9 cellular contexts compared by ENCODE assay signal in the genomic region with DNA sequence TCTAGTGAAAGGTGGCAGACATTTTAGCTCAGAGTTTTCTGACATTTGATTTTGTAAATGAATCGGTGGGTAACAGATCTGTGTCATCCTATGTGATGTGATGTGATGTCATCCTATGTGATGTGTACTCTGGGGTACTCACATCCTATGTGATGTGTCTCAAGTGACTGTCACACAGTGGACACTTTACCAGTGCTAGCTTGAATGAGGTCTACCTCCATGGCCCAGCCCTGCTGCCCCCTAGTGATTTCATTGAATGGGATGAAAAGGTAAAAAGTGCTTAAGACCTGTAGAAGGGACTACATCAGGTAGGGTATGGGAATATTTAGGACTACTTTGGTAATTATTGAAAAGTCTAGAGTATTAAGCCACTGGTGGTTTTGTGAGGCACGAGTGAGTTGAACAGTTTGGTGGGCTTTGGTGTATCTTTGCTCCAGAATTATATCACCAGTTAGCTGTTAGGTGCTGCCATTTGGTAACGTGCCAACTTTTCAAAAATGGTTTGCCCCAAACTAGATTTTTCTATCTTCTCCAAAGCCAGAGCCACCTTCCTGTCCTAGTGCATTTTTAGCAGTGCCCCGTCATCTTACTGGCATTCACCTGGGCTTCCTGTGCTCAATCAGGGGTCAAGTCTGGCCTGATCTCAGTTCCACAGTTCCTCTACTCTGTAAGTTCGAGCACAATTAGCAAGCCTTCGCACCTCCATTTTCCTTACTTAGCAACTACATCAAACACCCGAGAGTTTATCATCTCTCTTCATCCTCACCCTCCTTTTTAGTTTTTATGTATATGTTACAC. TPM values are rescaled to one million over a fixed set of nuclear protein-coding genes. Genes with fewer than 3 reads are reported as not detected.
DNase-seq lines count a peak whose midpoint lies in the region; ATAC-seq and TF ChIP-seq lines count a peak whose summit lies in the region.
"Had no signal": no experiment of that assay in that cellular context is flagged by ENCODE, and none has a peak within 500 bp of the region (broad histone marks: within the 10 kb centered on the region; RNA-seq: fewer than 3 reads in every experiment).

No MANE protein-coding gene starts in this region.

- no peaks in the 10 kb centered on the region for H3K27me3 ChIP-seq in left lung

- ATAC-seq in activated B cell treated with CpG ODN at 0.5 μM for 24 hours (ENCODE audit: low read depth), result peak; percentile 60
- no peak for ATAC-seq in HG03039 (IDR thresholded peaks at IDR 0.05; ENCODE audit: unreplicated experiment)
- ATAC-seq in left lung, result no peak
- no peak for ATAC-seq in HG03175 (IDR thresholded peaks at IDR 0.05; ENCODE audit: unreplicated experiment)

- H3K9me3 Mint-ChIP-seq in activated B cell treated with CpG ODN at 0.5 μM for 24 hours, result no peaks in the 10 kb centered on the region

- no peaks in the 10 kb centered on the region for H3K9me3 ChIP-seq in left lung
- H3K9me3 ChIP-seq: HAP-1 had no signal

- TF ChIP-seq CTCF in AG09309 (IDR thresholded peaks at IDR 0.05; ENCODE audit: control insufficient read depth, insufficient read depth, low read depth, low read length, missing control alignments) (peak; percentile 26), GM12874 (IDR thresholded peaks at IDR 0.05; ENCODE audit: insufficient read depth, low read depth, low read length) (0 out of 2 replicates have a peak, but pooled peaks have one; percentile 25), activated B cell treated with CpG ODN at 0.5 μM for 24 hours (IDR thresholded peaks at IDR 0.05) (no peak), left lung (IDR thresholded peaks at IDR 0.05) (no peak)

- intact Hi-C loops in activated B cell treated with CpG ODN at 0.5 μM for 24 hours (cut with micrococcal nuclease), result loop anchor here (1.0 kb wide), 2 partner anchors 10 to 116 kb away; partner anchors contain the start of gene EIF4H
- intact Hi-C loops in left lung (cut with DNase I), result loop anchor here in 1 of 2 donors (10.0 kb wide), 1 partner anchor 319 kb away; the partner anchor contains the start of gene TMEM270

- H3K27me3 Mint-ChIP-seq in activated B cell treated with CpG ODN at 0.5 μM for 24 hours, result no peaks in the 10 kb centered on the region

- no peak overlapping the region for H3K27ac ChIP-seq in left lung

- no peak overlapping the region for H3K4me3 Mint-ChIP-seq in activated B cell treated with CpG ODN at 0.5 μM for 24 hours

- peaks cover 84% of the 10 kb centered on the region for H3K4me1 Mint-ChIP-seq in activated B cell treated with CpG ODN at 0.5 μM for 24 hours

- H3K36me3 ChIP-seq in left lung, result peaks cover 0 to 35% of the 10 kb centered on the region in 2 donors

- no peak for DNase-seq in AG09309 (ENCODE audit: low read depth)
- DNase-seq in activated B cell treated with CpG ODN at 0.5 μM for 24 hours, result no peak
- peak; percentile 27 for DNase-seq in germinal center (ENCODE audit: low spot score)
- no peak for DNase-seq in left lung
- no peak for DNase-seq in SHP77 (lab: John Stamatoyannopoulos, UW)

- H3K27ac Mint-ChIP-seq in activated B cell treated with CpG ODN at 0.5 μM for 24 hours, result peak overlapping the region; percentile 53

- POLR2A ChIA-PET in activated B cell treated with CpG ODN at 0.5 μM for 24 hours (lab: Charles Lee), result interaction anchor here (0.7 to 2.0 kb wide), 5 partner anchors 9 to 115 kb away, joined by 4 to 8 read pairs (median 5); partner anchors contain the start of gene LIMK1

- H3K4me3 ChIP-seq in AG09309 (ENCODE audit: control insufficient read depth, low read depth, low read length) (no peak overlapping the region), left lung (no peak overlapping the region)
- H3K4me3 ChIP-seq: HAP-1 had no signal

- CTCF ChIA-PET in activated B cell treated with CpG ODN at 0.5 μM for 24 hours (lab: Charles Lee), result interaction anchor here (0.6 to 2.6 kb wide), 9 partner anchors 9 to 217 kb away, joined by 3 to 21 read pairs (median 4); partner anchors contain the start of gene EIF4H

- H3K4me1 ChIP-seq in left lung, result peaks cover 44 to 94% of the 10 kb centered on the region in 2 donors

- H3K36me3 Mint-ChIP-seq in activated B cell treated with CpG ODN at 0.5 μM for 24 hours (ENCODE audit: low read depth), result peaks cover 68% of the 10 kb centered on the region

RNA-seq across cellular contexts. Expression of gene EIF4H, which starts 9.7 kb away (rescaled TPM):
- total RNA-seq in activated B cell treated with CpG ODN at 0.5 μM for 24 hours (263 and 280 TPM in 2 replicates), left lung (100 to 1,000 TPM; 203 to 259 TPM)

RNA-seq across cellular contexts. Expression of gene LAT2, which starts 26.0 kb away (rescaled TPM):
- total RNA-seq in activated B cell treated with CpG ODN at 0.5 μM for 24 hours (291 and 329 TPM in 2 replicates), left lung (10 to 100 TPM; 17.1 to 64.7 TPM)

Comparison
In these comparisons a context has a peak if more than half of its experiments do, and no peak if none do; other contexts are left out.
1. CTCF ChIP-seq: peak in AG09309 (single experiment) and GM12874 (single experiment); none in activated B cell treated with CpG ODN at 0.5 μM for 24 hours (single experiment) and left lung (0 of 2).